In the genomic region with DNA sequence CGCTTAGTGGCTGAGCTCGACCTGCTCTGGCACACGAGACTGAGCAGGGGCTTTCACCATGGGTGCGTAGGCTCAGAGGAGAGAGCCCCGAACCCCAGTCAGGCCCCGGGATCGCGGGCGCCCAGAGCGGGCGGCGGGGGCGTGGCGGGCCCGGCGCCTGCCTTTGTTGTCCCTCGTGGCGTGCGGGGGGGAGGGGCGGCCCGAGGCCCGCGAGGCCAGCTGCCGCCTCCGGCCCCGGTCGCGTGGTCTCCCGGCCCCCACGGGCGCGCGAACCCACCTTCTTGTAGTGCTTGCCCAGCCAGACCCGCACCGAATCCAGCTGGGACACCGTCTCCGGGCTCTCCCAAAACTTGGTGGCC, we compare ENCODE assay signal across 8 cellular contexts. TPM values are rescaled to one million over a fixed set of nuclear protein-coding genes. Genes with fewer than 3 reads are reported as not detected.
DNase-seq lines count a peak whose midpoint lies in the region; ATAC-seq and TF ChIP-seq lines count a peak whose summit lies in the region.

No MANE protein-coding gene starts in this region.

- no peaks in the 10 kb centered on the region for H3K27me3 Mint-ChIP-seq in T-helper 1 cell treated with Interleukin-12 subunit alpha and Interleukin-12 subunit beta and Interleukin-4 antibody, amounts not matched to agents 30 μg/mL and 1 μg/mL, for 36 hours (ENCODE audit: low read depth)

- H3K9me3 Mint-ChIP-seq in T-helper 1 cell treated with Interleukin-12 subunit alpha and Interleukin-12 subunit beta and Interleukin-4 antibody, amounts not matched to agents 30 μg/mL and 1 μg/mL, for 36 hours = no peaks in the 10 kb centered on the region

- intact Hi-C loops in A673 (cut with micrococcal nuclease; ENCODE audit: unreplicated experiment) (no loop called here), spleen (cut with DNase I; ENCODE audit: low total_unique reads) (no loop called here)

- H3K27me3 ChIP-seq in A673 (replicated peaks; ENCODE audit: insufficient read depth, low read depth, low read length, poor library complexity) (no peaks in the 10 kb centered on the region), iPS-20b (ENCODE audit: insufficient read depth, low read length) (no peaks in the 10 kb centered on the region), spleen (replicated peaks in 1 of 7) (no peaks in the 10 kb centered on the region)

- TF ChIP-seq CTCF in A673 (conservative IDR thresholded peaks at IDR 0.05; ENCODE audit: low read depth, low read length) (no peak), astrocyte of the spinal cord (IDR thresholded peaks at IDR 0.05; ENCODE audit: low read depth, low read length) (no peak), spleen (IDR thresholded peaks at IDR 0.05 in 8 of 11, conservative IDR thresholded peaks at IDR 0.05 in 3 of 11) (no peak)

- TF ChIP-seq POLR2A in spleen (IDR thresholded peaks at IDR 0.05) = no peak

- H3K4me3 ChIP-seq in A673 (ENCODE audit: low read depth, low read length, poor library complexity, severe bottlenecking) (peak overlapping the region; percentile 75), astrocyte of the spinal cord (ENCODE audit: low read depth, low read length) (peak overlapping the region; percentile 63), iPS-20b (ENCODE audit: low read length) (peak overlapping the region; percentile 96), spleen (peak overlapping the region; percentile 75 to 99 (median 96))

- H3K9ac ChIP-seq in iPS-20b (ENCODE audit: low read depth, low read length) = peak overlapping the region; percentile 98

- H3K9me3 ChIP-seq in A673 (ENCODE audit: low read depth, low read length, poor library complexity, severe bottlenecking) = no peaks in the 10 kb centered on the region
- no peaks in the 10 kb centered on the region for H3K9me3 ChIP-seq in iPS-20b (ENCODE audit: insufficient read depth, low read depth, low read length)
- no peaks in the 10 kb centered on the region for H3K9me3 ChIP-seq in spleen

- H3K4me1 Mint-ChIP-seq in T-helper 1 cell treated with Interleukin-12 subunit alpha and Interleukin-12 subunit beta and Interleukin-4 antibody, amounts not matched to agents 30 μg/mL and 1 μg/mL, for 36 hours (ENCODE audit: low read depth) = peaks cover 20% of the 10 kb centered on the region

- peak; percentile 11 for ATAC-seq in GM18858 (IDR thresholded peaks at IDR 0.05; ENCODE audit: unreplicated experiment)
- ATAC-seq in HG03159 (IDR thresholded peaks at IDR 0.05; ENCODE audit: unreplicated experiment) = peak; percentile 42

- peaks cover 2% of the 10 kb centered on the region for H3K36me3 Mint-ChIP-seq in T-helper 1 cell treated with Interleukin-12 subunit alpha and Interleukin-12 subunit beta and Interleukin-4 antibody, amounts not matched to agents 30 μg/mL and 1 μg/mL, for 36 hours (ENCODE audit: low read depth)

- peak overlapping the region; percentile 93 for H3K27ac ChIP-seq in A673 (ENCODE audit: low read depth, low read length, poor library complexity, severe bottlenecking)
- peak overlapping the region; percentile 73 for H3K27ac ChIP-seq in iPS-20b (ENCODE audit: low read length)
- peak overlapping the region; percentile 83 to 99 (median 96) for H3K27ac ChIP-seq in spleen

- in situ Hi-C loops in astrocyte of the spinal cord (cut with HindIII; ENCODE audit: low sequenced_read_pairs) = no loop called here

- H3K4me3 Mint-ChIP-seq in T-helper 1 cell treated with Interleukin-12 subunit alpha and Interleukin-12 subunit beta and Interleukin-4 antibody, amounts not matched to agents 30 μg/mL and 1 μg/mL, for 36 hours = peak overlapping the region; percentile 83

- CTCF ChIA-PET in A673 (lab: Charles Lee) = no interaction called here

- POLR2A ChIA-PET in A673 (lab: Charles Lee; ENCODE audit: low non-redundant PET) = interaction anchor here (0.7 kb wide), 1 partner anchor 10 kb away, joined by 4 read pairs; no protein-coding TSS in a partner anchor

- H3K4me1 ChIP-seq in A673 (ENCODE audit: insufficient read depth, low read length, poor library complexity, severe bottlenecking) = no peaks in the 10 kb centered on the region
- H3K4me1 ChIP-seq in iPS-20b (ENCODE audit: insufficient read depth, low read length) = no peaks in the 10 kb centered on the region
- peaks cover 25 to 63% (median 44%) of the 10 kb centered on the region in 6 donors for H3K4me1 ChIP-seq in spleen

- WGBS in spleen, 5 donors = 0 to 1% (median 0%) methylated on average over 13 to 37 of the region's 37 CpGs

- H3K36me3 ChIP-seq in A673 (ENCODE audit: insufficient read depth, low read length, poor library complexity, severe bottlenecking) (no peaks in the 10 kb centered on the region), iPS-20b (ENCODE audit: insufficient read depth, low read depth, low read length) (peaks cover 16% of the 10 kb centered on the region; the same call in 1 of the 2 replicates), spleen (peaks cover 0 to 9% (median 0%) of the 10 kb centered on the region in 6 donors)

- BruUV-seq in A673 (replicated peaks; lab: Mats Ljungman, UMichigan) = no TSS peak

- DNase-seq in A673 (ENCODE audit: low spot score) = peak; percentile 33
- no peak for DNase-seq in astrocyte of the spinal cord (ENCODE audit: low read depth, low spot score)
- DNase-seq in spleen = peak; percentile 95
- DNase-seq in NCI-H1048 (lab: John Stamatoyannopoulos, UW) = no peak

- H3K27ac Mint-ChIP-seq in T-helper 1 cell treated with Interleukin-12 subunit alpha and Interleukin-12 subunit beta and Interleukin-4 antibody, amounts not matched to agents 30 μg/mL and 1 μg/mL, for 36 hours = peak overlapping the region; percentile 81

RNA-seq across cellular contexts. Expression of a gene that starts 0.4 kb away (rescaled TPM):
- total RNA-seq in A673 (2021) = 126 and 129 TPM in 2 replicates
- total RNA-seq in spleen = 10 to 100 TPM; 40.4 to 82.9 (median 66.4) TPM
- 10 to 100 TPM; 10.5 to 14.9 (median 11.7) TPM for polyA plus RNA-seq in spleen

RNA-seq across cellular contexts. Expression of a gene that starts 21.6 kb away (rescaled TPM):
- total RNA-seq in A673 (2021) (80.2 and 84.5 TPM in 2 replicates), spleen (10 to 100 TPM; 50.5 to 73.5 (median 65.8) TPM)
- 10 to 100 TPM; 31.9 to 52.5 (median 44.4) TPM for polyA plus RNA-seq in spleen

Comparison
In these comparisons a context has a peak if more than half of its experiments do, and no peak if none do; other contexts are left out.
1. DNase-seq: peak in A673 (single experiment) and spleen (single experiment); none in astrocyte of the spinal cord (single experiment) and NCI-H1048 (single experiment).
2. Peak in every context shown above with its lines, with median percentiles within 50 percentile points of each other: H3K27ac ChIP-seq and H3K4me3 ChIP-seq.